In the genomic region with DNA sequence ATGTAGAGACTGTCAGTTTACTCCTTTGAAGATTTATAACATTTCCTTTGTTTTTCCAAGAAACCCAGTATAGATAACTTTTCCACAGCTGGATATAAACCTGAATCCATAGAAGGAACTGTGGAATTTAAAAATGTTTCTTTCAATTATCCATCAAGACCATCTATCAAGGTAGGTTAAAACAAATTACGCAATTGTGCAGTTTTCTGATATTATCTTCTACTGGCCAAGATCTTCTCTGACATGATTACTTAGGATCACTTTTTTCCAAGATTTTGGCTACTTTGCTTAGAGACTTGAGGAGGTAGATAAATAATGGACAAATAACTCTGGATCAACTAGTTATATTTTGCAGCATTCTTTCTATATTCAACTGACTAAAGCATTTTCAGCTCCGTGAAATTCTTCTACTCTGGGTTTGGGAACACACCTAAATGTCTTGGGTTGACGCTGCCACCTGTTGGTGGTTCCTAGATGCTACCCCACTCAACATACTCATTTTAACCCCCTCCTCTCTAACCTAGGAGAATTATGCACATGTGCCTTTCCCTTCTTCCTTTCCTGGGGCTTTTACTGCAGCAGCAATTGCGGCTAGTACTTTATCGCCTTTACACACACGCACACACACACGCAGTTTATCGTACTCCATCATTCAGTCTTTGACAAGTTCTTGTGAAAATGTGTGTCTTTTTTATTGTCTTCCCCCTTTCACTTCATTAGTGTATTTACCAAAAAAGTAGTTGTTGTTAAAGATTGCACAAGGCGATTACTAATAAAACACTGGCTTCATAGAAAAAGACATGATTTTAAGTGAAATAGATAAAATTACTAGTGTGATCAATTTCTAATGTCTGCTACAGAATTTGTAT, we compare ENCODE assay signal across 7 cellular contexts. TPM values are rescaled to one million over a fixed set of nuclear protein-coding genes. Genes with fewer than 3 reads are reported as not detected.
DNase-seq lines count a peak whose midpoint lies in the region; ATAC-seq and TF ChIP-seq lines count a peak whose summit lies in the region.

No MANE protein-coding gene starts in this region.

- CTCF ChIA-PET in activated CD4-positive, alpha-beta T cell treated with anti-CD3 and anti-CD28 coated beads, Interleukin-2, amount 10 ng/mL, durations not matched to agents 7 days and 5 days (lab: Charles Lee): no interaction called here

- DNase-seq in GM13977 (ENCODE audit: low spot score) (no peak), RKO (ENCODE audit: low spot score) (peak; percentile 40), iPS DF 6.9 (ENCODE audit: low read depth, low spot score) (peak; percentile 66), Peyer's patch (no peak)
- no peak for DNase-seq in activated CD4-positive, alpha-beta T cell treated with anti-CD3 and anti-CD28 coated beads, Interleukin-2, amount 10 ng/mL, durations not matched to agents 7 days and 5 days
- no peak for DNase-seq in stimulated activated naive CD4-positive, alpha-beta T cell (lab: John Stamatoyannopoulos, UW)

- TF ChIP-seq POLR2A in Peyer's patch (IDR thresholded peaks at IDR 0.05): no peak

- peaks cover 4% of the 10 kb centered on the region for H3K4me1 ChIP-seq in iPS DF 6.9 (ENCODE audit: control insufficient read depth, insufficient read depth, low read length)
- no peaks in the 10 kb centered on the region for H3K4me1 ChIP-seq in Peyer's patch

- no peak overlapping the region for H3K27ac Mint-ChIP-seq in activated CD4-positive, alpha-beta T cell treated with anti-CD3 and anti-CD28 coated beads, Interleukin-2, amount 10 ng/mL, durations not matched to agents 7 days and 5 days

- H3K4me3 ChIP-seq in iPS DF 6.9 (ENCODE audit: low read length): no peak overlapping the region
- H3K4me3 ChIP-seq in Peyer's patch: no peak overlapping the region

- H3K36me3 ChIP-seq in iPS DF 6.9 (ENCODE audit: control insufficient read depth, insufficient read depth, low read length) (no peaks in the 10 kb centered on the region), Peyer's patch (no peaks in the 10 kb centered on the region)

- H3K4me1 Mint-ChIP-seq in activated CD4-positive, alpha-beta T cell treated with anti-CD3 and anti-CD28 coated beads, Interleukin-2, amount 10 ng/mL, durations not matched to agents 7 days and 5 days: no peaks in the 10 kb centered on the region

- in situ Hi-C loops in GM13977 (cut with MboI; ENCODE audit: low pct_unique_long_range_greater_than_20kb, low sequenced_read_pairs, unreplicated experiment): no loop called here

- no peaks in the 10 kb centered on the region for H3K9me3 Mint-ChIP-seq in activated CD4-positive, alpha-beta T cell treated with anti-CD3 and anti-CD28 coated beads, Interleukin-2, amount 10 ng/mL, durations not matched to agents 7 days and 5 days

- TF ChIP-seq CTCF in GM13977 (IDR thresholded peaks at IDR 0.05; ENCODE audit: extremely low read depth, insufficient read depth, missing control alignments) (peak; percentile 50), Peyer's patch (IDR thresholded peaks at IDR 0.05) (peak in 3 of 6 experiments; percentile 8 to 21 (median 21))

- WGBS in iPS DF 6.9 (ENCODE audit: insufficient coverage, insufficient read length): no CpG with 5 or more reads among the region's 9 CpGs

- no peaks in the 10 kb centered on the region for H3K36me3 Mint-ChIP-seq in activated CD4-positive, alpha-beta T cell treated with anti-CD3 and anti-CD28 coated beads, Interleukin-2, amount 10 ng/mL, durations not matched to agents 7 days and 5 days (ENCODE audit: low read depth)

- no peak overlapping the region for H3K4me3 Mint-ChIP-seq in activated CD4-positive, alpha-beta T cell treated with anti-CD3 and anti-CD28 coated beads, Interleukin-2, amount 10 ng/mL, durations not matched to agents 7 days and 5 days

- H3K27me3 ChIP-seq in iPS DF 6.9 (ENCODE audit: control insufficient read depth, insufficient read depth, low read length) (peaks cover 7% of the 10 kb centered on the region; the same call in 1 of the 2 replicates), Peyer's patch (no peaks in the 10 kb centered on the region)

- ATAC-seq in HG02938 (IDR thresholded peaks at IDR 0.05; ENCODE audit: unreplicated experiment): peak; percentile 57

- no peaks in the 10 kb centered on the region for H3K9me3 ChIP-seq in iPS DF 6.9 (ENCODE audit: control insufficient read depth, insufficient read depth, low read length)
- H3K9me3 ChIP-seq in Peyer's patch: no peaks in the 10 kb centered on the region

- peaks cover 2% of the 10 kb centered on the region for H3K27me3 Mint-ChIP-seq in activated CD4-positive, alpha-beta T cell treated with anti-CD3 and anti-CD28 coated beads, Interleukin-2, amount 10 ng/mL, durations not matched to agents 7 days and 5 days

- POLR2A ChIA-PET in activated CD4-positive, alpha-beta T cell treated with anti-CD3 and anti-CD28 coated beads, Interleukin-2, amount 10 ng/mL, durations not matched to agents 7 days and 5 days (lab: Charles Lee): no interaction called here

- H3K27ac ChIP-seq in iPS DF 6.9 (ENCODE audit: low read length) (no peak overlapping the region), Peyer's patch (no peak overlapping the region)

RNA-seq across cellular contexts. Expression of a gene that starts 32.7 kb away (rescaled TPM):
- total RNA-seq in activated CD4-positive, alpha-beta T cell treated with anti-CD3 and anti-CD28 coated beads, Interleukin-2, amount 10 ng/mL, durations not matched to agents 7 days and 5 days: not detected
- total RNA-seq in Peyer's patch: 10 to 100 TPM in 1 of 4 donors, under 1 TPM in 1, not detected in 2; 0.54 to 14.9 TPM

Comparison
In these comparisons a context has a peak if more than half of its experiments do, and no peak if none do; other contexts are left out.
1. DNase-seq: peak in RKO (single experiment) and iPS DF 6.9 (single experiment); none in GM13977 (single experiment), activated CD4-positive, alpha-beta T cell treated with anti-CD3 and anti-CD28 coated beads, Interleukin-2, amount 10 ng/mL, durations not matched to agents 7 days and 5 days (single experiment), Peyer's patch (0 of 3) and stimulated activated naive CD4-positive, alpha-beta T cell (0 of 6).